In the genomic region with DNA sequence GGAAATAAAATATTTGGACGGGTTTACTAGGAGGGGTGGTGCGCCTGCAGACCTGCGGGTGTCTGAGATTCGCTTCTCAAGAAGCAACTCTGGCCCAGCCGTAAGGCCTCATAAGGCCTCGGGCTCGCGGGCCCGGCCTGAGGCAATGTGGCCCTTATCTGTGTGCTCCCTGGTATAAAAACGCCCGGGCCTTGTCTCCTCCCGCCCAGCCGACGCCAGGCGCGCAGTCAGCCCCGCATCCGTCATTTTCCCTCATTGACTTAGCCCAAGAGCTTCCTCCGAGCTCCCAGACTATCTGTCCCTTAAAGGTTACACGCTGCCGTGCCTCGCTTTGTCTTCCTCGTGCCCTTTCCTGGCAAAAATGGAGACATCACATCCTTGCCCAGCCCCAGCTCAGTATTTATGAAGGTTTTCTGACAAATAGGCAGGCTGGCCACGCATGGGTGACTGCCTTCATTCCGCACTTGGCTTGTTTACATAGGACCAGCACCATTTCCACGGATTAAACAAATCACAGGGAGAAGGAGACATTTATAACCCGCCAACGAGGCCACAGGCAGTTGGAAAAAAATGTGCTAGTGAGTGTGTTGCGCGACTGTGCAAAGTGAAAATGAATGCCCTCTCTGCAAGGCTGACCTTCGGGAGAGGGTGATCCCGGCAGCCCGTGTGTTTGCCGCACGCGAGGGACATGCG, we compare ENCODE assay signal across 10 cellular contexts.
DNase-seq lines count a peak whose midpoint lies in the region; ATAC-seq and TF ChIP-seq lines count a peak whose summit lies in the region.
"Had no signal": no experiment of that assay in that cellular context is flagged by ENCODE, and none has a peak within 500 bp of the region (broad histone marks: within the 10 kb centered on the region; RNA-seq: fewer than 3 reads in every experiment).

No MANE protein-coding gene starts in this region.

- peaks cover 24% of the 10 kb centered on the region for H3K4me1 Mint-ChIP-seq in activated T-cell treated with anti-CD3 and anti-CD28 coated beads, Interleukin-2, amount 50 U/mL, for 72 hours (ENCODE audit: low read depth)

- peak overlapping the region; percentile 81 to 84 for H3K4me3 Mint-ChIP-seq in activated T-cell treated with anti-CD3 and anti-CD28 coated beads, Interleukin-2, amount 50 U/mL, for 72 hours

- no peaks in the 10 kb centered on the region for H3K9me3 Mint-ChIP-seq in activated T-cell treated with anti-CD3 and anti-CD28 coated beads, Interleukin-2, amount 50 U/mL, for 72 hours

- 65 to 73% methylated on average over 37 of the region's 37 CpGs for WGBS in tibial nerve, 2 donors

- no peak overlapping the region for H3K27ac Mint-ChIP-seq in activated T-cell treated with anti-CD3 and anti-CD28 coated beads, Interleukin-2, amount 50 U/mL, for 72 hours

- peak overlapping the region in 1 of 2 donors; percentile 19 for H3K9ac ChIP-seq in colonic mucosa (ENCODE audit: low read depth in 2 of 2, low read length in 2 of 2)
- no peak overlapping the region for H3K9ac ChIP-seq in mucosa of rectum (ENCODE audit: low read depth in 1 of 2, low read length in 2 of 2)

- no peak for TF ChIP-seq POLR2A in tibial nerve (IDR thresholded peaks at IDR 0.05)

- TF ChIP-seq CTCF in colonic mucosa (IDR thresholded peaks at IDR 0.05) (no peak), tibial nerve (IDR thresholded peaks at IDR 0.05) (no peak)

- no peaks in the 10 kb centered on the region for H3K4me1 ChIP-seq in colonic mucosa
- peaks cover 2% of the 10 kb centered on the region in 2 donors for H3K4me1 ChIP-seq in mucosa of rectum (ENCODE audit: control insufficient read depth in 2 of 2, insufficient read depth in 2 of 2, low read length in 2 of 2)
- peaks cover 0 to 30% (median 1%) of the 10 kb centered on the region in 4 donors for H3K4me1 ChIP-seq in tibial nerve

- ATAC-seq in activated T-cell treated with anti-CD3 and anti-CD28 coated beads, Interleukin-2, amount 50 U/mL, for 72 hours (replicated peaks in 1 of 2) = no peak
- ATAC-seq in HG02588 (IDR thresholded peaks at IDR 0.05; ENCODE audit: unreplicated experiment) (no peak), GM21576 (IDR thresholded peaks at IDR 0.05; ENCODE audit: unreplicated experiment) (no peak)

- peaks cover 11% of the 10 kb centered on the region for H3K27me3 Mint-ChIP-seq in activated T-cell treated with anti-CD3 and anti-CD28 coated beads, Interleukin-2, amount 50 U/mL, for 72 hours (ENCODE audit: low read depth)

- intact Hi-C loops in colonic mucosa (cut with DNase I) = no loop called here

- H3K4me3 ChIP-seq in colonic mucosa (peak overlapping the region; percentile 32), mucosa of rectum (ENCODE audit: low read length in 2 of 2) (peak overlapping the region; percentile 65 to 69), tibial nerve (peak overlapping the region; percentile 39 to 75 (median 54))

- H3K36me3 Mint-ChIP-seq in activated T-cell treated with anti-CD3 and anti-CD28 coated beads, Interleukin-2, amount 50 U/mL, for 72 hours (ENCODE audit: insufficient read depth in 2 of 2) = no peaks in the 10 kb centered on the region

- H3K27ac ChIP-seq in colonic mucosa (no peak overlapping the region), mucosa of rectum (ENCODE audit: low read depth in 2 of 2, low read length in 2 of 2) (no peak overlapping the region), tibial nerve (peak overlapping the region; percentile 44 to 82 (median 48))

- H3K36me3 ChIP-seq in colonic mucosa = no peaks in the 10 kb centered on the region
- no peaks in the 10 kb centered on the region for H3K36me3 ChIP-seq in mucosa of rectum (ENCODE audit: control insufficient read depth in 2 of 2, insufficient read depth in 2 of 2, low read length in 2 of 2)
- no peaks in the 10 kb centered on the region for H3K36me3 ChIP-seq in tibial nerve
- H3K36me3 ChIP-seq: adrenal gland had no signal

- H3K27me3 ChIP-seq in colonic mucosa (peaks cover 11% of the 10 kb centered on the region), mucosa of rectum (ENCODE audit: control insufficient read depth in 2 of 2, insufficient read depth in 2 of 2, low read length in 2 of 2) (peaks cover 15 to 40% of the 10 kb centered on the region in 2 donors), tibial nerve (no peaks in the 10 kb centered on the region)
- H3K27me3 ChIP-seq: adrenal gland had no signal

- H3K9me3 ChIP-seq in colonic mucosa (no peaks in the 10 kb centered on the region), mucosa of rectum (ENCODE audit: control insufficient read depth in 2 of 2, low read length in 2 of 2) (no peaks in the 10 kb centered on the region), tibial nerve (no peaks in the 10 kb centered on the region)
- H3K9me3 ChIP-seq: adrenal gland had no signal

- no peak for DNase-seq in activated T-cell treated with anti-CD3 and anti-CD28 coated beads, Interleukin-2, amount 50 U/mL, for 72 hours
- DNase-seq in activated T-cell treated with anti-CD3 and anti-CD28 coated beads, Interleukin-2, amount 50 U/mL, for 48 hours = no peak
- DNase-seq in colonic mucosa (no peak), tibial nerve (ENCODE audit: low spot score in 2 of 2) (no peak), NK-92 (lab: John Stamatoyannopoulos, UW; ENCODE audit: unreplicated experiment) (no peak)
- DNase-seq: NCI-H146 had no signal

- no peak for TF ChIP-seq EP300 in tibial nerve (IDR thresholded peaks at IDR 0.05)

Comparison
In these comparisons a context has a peak if more than half of its experiments do, and no peak if none do; other contexts are left out.
1. H3K27ac ChIP-seq: peak in tibial nerve (4 of 4); none in colonic mucosa (single experiment) and mucosa of rectum (0 of 2).
2. Peak in every context shown above with its lines, with median percentiles within 50 percentile points of each other: H3K4me3 ChIP-seq.